8 cellular contexts compared by ENCODE assay signal in the genomic region with DNA sequence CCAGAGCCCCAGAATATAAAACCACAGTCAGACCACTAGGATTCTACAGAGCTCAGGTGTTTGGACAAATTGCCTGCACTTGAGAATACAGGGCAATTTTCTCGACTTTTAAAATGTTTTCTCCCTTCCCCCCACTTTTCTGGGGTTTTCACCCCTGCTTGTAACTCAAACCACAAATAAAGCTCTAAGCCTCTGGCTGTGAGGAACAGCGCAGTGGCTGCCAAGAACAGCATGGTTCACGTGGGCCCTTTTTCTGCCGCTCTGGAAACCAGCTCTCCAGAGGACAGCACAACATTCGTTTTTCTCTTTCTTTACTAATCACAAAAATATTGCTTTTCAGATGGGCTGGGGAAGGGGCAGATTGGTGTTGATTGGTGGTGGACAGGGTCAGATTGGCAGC.
DNase-seq lines count a peak whose midpoint lies in the region; ATAC-seq and TF ChIP-seq lines count a peak whose summit lies in the region.

No MANE protein-coding gene starts in this region.

- peak overlapping the region; percentile 83 to 92 (median 84) for H3K27ac ChIP-seq in stomach

- ATAC-seq in left ventricle myocardium superior (peak; percentile 61), GM21786 (IDR thresholded peaks at IDR 0.05; ENCODE audit: unreplicated experiment) (no peak), GM21447 (IDR thresholded peaks at IDR 0.05; ENCODE audit: unreplicated experiment) (no peak)

- peaks cover 5% of the 10 kb centered on the region for H3K27me3 Mint-ChIP-seq in activated T-helper 1 cell treated with anti-CD3 and anti-CD28 coated beads, Interleukin-12 subunit alpha, Interleukin-12 subunit beta, Interleukin-2, Interleukin-4 antibody, amounts not matched to agents 30 ng/mL and 10 ng/mL and 1 ng/mL, durations not matched to agents 14 hours and 24 hours and 36 hours (ENCODE audit: insufficient read depth)

- H3K4me1 ChIP-seq in stomach: peaks cover 59 to 77% (median 64%) of the 10 kb centered on the region in 4 donors
- H3K4me1 ChIP-seq in HAP-1: no peaks in the 10 kb centered on the region

- no peak for TF ChIP-seq POLR2A in stomach (IDR thresholded peaks at IDR 0.05)

- intact Hi-C loops in activated T-helper 1 cell treated with anti-CD3 and anti-CD28 coated beads, Interleukin-12 subunit alpha, Interleukin-12 subunit beta, Interleukin-2, Interleukin-4 antibody, amounts not matched to agents 30 ng/mL and 10 ng/mL and 1 ng/mL, durations not matched to agents 14 hours and 24 hours and 36 hours (cut with micrococcal nuclease): loop anchor here (1.0 to 5.0 kb wide), 5 partner anchors 17 to 121 kb away; a partner anchor contains a TSS
- intact Hi-C loops in left ventricle myocardium superior (cut with micrococcal nuclease): loop anchor here (10.0 kb wide), 1 partner anchor 71 kb away; no protein-coding TSS in a partner anchor
- intact Hi-C loops in stomach (cut with DNase I; ENCODE audit: low total_unique reads): no loop called here

- H3K4me3 Mint-ChIP-seq in activated T-helper 1 cell treated with anti-CD3 and anti-CD28 coated beads, Interleukin-12 subunit alpha, Interleukin-12 subunit beta, Interleukin-2, Interleukin-4 antibody, amounts not matched to agents 30 ng/mL and 10 ng/mL and 1 ng/mL, durations not matched to agents 14 hours and 24 hours and 36 hours: peak overlapping the region; percentile 65

- H3K27ac Mint-ChIP-seq in activated T-helper 1 cell treated with anti-CD3 and anti-CD28 coated beads, Interleukin-12 subunit alpha, Interleukin-12 subunit beta, Interleukin-2, Interleukin-4 antibody, amounts not matched to agents 30 ng/mL and 10 ng/mL and 1 ng/mL, durations not matched to agents 14 hours and 24 hours and 36 hours: peak overlapping the region; percentile 78

- no peak overlapping the region for H3K4me3 ChIP-seq in stomach
- no peak overlapping the region for H3K4me3 ChIP-seq in HAP-1

- peaks cover 8% of the 10 kb centered on the region for H3K9me3 Mint-ChIP-seq in activated T-helper 1 cell treated with anti-CD3 and anti-CD28 coated beads, Interleukin-12 subunit alpha, Interleukin-12 subunit beta, Interleukin-2, Interleukin-4 antibody, amounts not matched to agents 30 ng/mL and 10 ng/mL and 1 ng/mL, durations not matched to agents 14 hours and 24 hours and 36 hours

- H3K9me3 ChIP-seq in stomach (no peaks in the 10 kb centered on the region), HAP-1 (no peaks in the 10 kb centered on the region)

- TF ChIP-seq EP300 in stomach (IDR thresholded peaks at IDR 0.05): no peak

- 15 to 40% (median 27%) methylated on average over 5 of the region's 5 CpGs for WGBS in stomach, 5 donors

- peaks cover 73% of the 10 kb centered on the region for H3K4me1 Mint-ChIP-seq in activated T-helper 1 cell treated with anti-CD3 and anti-CD28 coated beads, Interleukin-12 subunit alpha, Interleukin-12 subunit beta, Interleukin-2, Interleukin-4 antibody, amounts not matched to agents 30 ng/mL and 10 ng/mL and 1 ng/mL, durations not matched to agents 14 hours and 24 hours and 36 hours (ENCODE audit: low read depth)

- H3K36me3 ChIP-seq in stomach: no peaks in the 10 kb centered on the region
- H3K36me3 ChIP-seq in HAP-1 (replicated peaks): no peaks in the 10 kb centered on the region

- peaks cover 10% of the 10 kb centered on the region for H3K36me3 Mint-ChIP-seq in activated T-helper 1 cell treated with anti-CD3 and anti-CD28 coated beads, Interleukin-12 subunit alpha, Interleukin-12 subunit beta, Interleukin-2, Interleukin-4 antibody, amounts not matched to agents 30 ng/mL and 10 ng/mL and 1 ng/mL, durations not matched to agents 14 hours and 24 hours and 36 hours (ENCODE audit: low read depth)

- no peak for TF ChIP-seq CTCF in stomach (IDR thresholded peaks at IDR 0.05)

- in situ Hi-C loops in HAP-1 (cut with MboI; ENCODE audit: low sequenced_read_pairs): no loop called here

- H3K27me3 ChIP-seq in stomach: no peaks in the 10 kb centered on the region
- no peaks in the 10 kb centered on the region for H3K27me3 ChIP-seq in HAP-1 (ENCODE audit: low read depth)

- DNase-seq in NCI-H2081 (lab: John Stamatoyannopoulos, UW): peak; percentile 12 to 49
- DNase-seq in NCI-H2081 treated with DMSO at 0.1 percent for 48 hours (lab: John Stamatoyannopoulos, UW): no peak
- peak; percentile 26 for DNase-seq in activated T-helper 1 cell treated with anti-CD3 and anti-CD28 coated beads, Interleukin-12 subunit alpha, Interleukin-12 subunit beta, Interleukin-2, Interleukin-4 antibody, amounts not matched to agents 30 ng/mL and 10 ng/mL and 1 ng/mL, durations not matched to agents 14 hours and 24 hours and 36 hours (ENCODE audit: low spot score)
- peak; percentile 70 for DNase-seq in left ventricle myocardium superior
- DNase-seq in stomach: peak; percentile 60
- DNase-seq in HAP-1 (ENCODE audit: low spot score in 2 of 2): no peak

Comparison
In these comparisons a context has a peak if more than half of its experiments do, and no peak if none do; other contexts are left out.
1. DNase-seq: peak in NCI-H2081 (2 of 2), activated T-helper 1 cell treated with anti-CD3 and anti-CD28 coated beads, Interleukin-12 subunit alpha, Interleukin-12 subunit beta, Interleukin-2, Interleukin-4 antibody, amounts not matched to agents 30 ng/mL and 10 ng/mL and 1 ng/mL, durations not matched to agents 14 hours and 24 hours and 36 hours (single experiment), left ventricle myocardium superior (single experiment) and stomach (single experiment); none in NCI-H2081 treated with DMSO at 0.1 percent for 48 hours (single experiment) and HAP-1 (0 of 2).